14 cellular contexts compared by ENCODE assay signal in genomic region chr3:73498764-73499622, GRCh38.
DNase-seq lines count a peak whose midpoint lies in the region; ATAC-seq and TF ChIP-seq lines count a peak whose summit lies in the region.
"Had no signal": no experiment of that assay in that cellular context is flagged by ENCODE, and none has a peak within 500 bp of the region (broad histone marks: within the 10 kb centered on the region; RNA-seq: fewer than 3 reads in every experiment).

No MANE protein-coding gene starts in this region.

- peak overlapping the region in 8 of 10 donors; percentile 9 to 65 (median 40) for H3K27ac ChIP-seq in heart right ventricle
- H3K27ac ChIP-seq: gastrocnemius medialis, thoracic aorta had no signal

- H3K9me3 Mint-ChIP-seq in natural killer cell, result no peaks in the 10 kb centered on the region
- H3K9me3 Mint-ChIP-seq: CD8-positive, alpha-beta T cell; naive thymus-derived CD4-positive, alpha-beta T cell had no signal

- H3K36me3 Mint-ChIP-seq in natural killer cell, result no peaks in the 10 kb centered on the region
- H3K36me3 Mint-ChIP-seq: CD8-positive, alpha-beta T cell; naive thymus-derived CD4-positive, alpha-beta T cell had no signal

- no peak overlapping the region for H3K4me3 Mint-ChIP-seq in natural killer cell
- H3K4me3 Mint-ChIP-seq: CD8-positive, alpha-beta T cell; naive thymus-derived CD4-positive, alpha-beta T cell had no signal

- H3K4me1 ChIP-seq in heart right ventricle, result peaks cover 0 to 49% (median 20%) of the 10 kb centered on the region in 9 donors

- H3K9me3 ChIP-seq in heart right ventricle, result no peaks in the 10 kb centered on the region
- H3K9me3 ChIP-seq: gastrocnemius medialis, thoracic aorta had no signal

- peaks cover 0 to 4% of the 10 kb centered on the region in 2 donors for H3K4me1 Mint-ChIP-seq in natural killer cell
- H3K4me1 Mint-ChIP-seq: naive thymus-derived CD4-positive, alpha-beta T cell had no signal

- no peak overlapping the region for H3K27ac Mint-ChIP-seq in natural killer cell
- H3K27ac Mint-ChIP-seq: CD8-positive, alpha-beta T cell; naive thymus-derived CD4-positive, alpha-beta T cell had no signal

- WGBS in heart right ventricle, 2 donors, result 62 to 74% methylated on average over 23 of the region's 23 CpGs

- no peak for TF ChIP-seq CTCF in heart right ventricle (IDR thresholded peaks at IDR 0.05)
- TF ChIP-seq CTCF in natural killer cell (IDR thresholded peaks at IDR 0.05), result no peak

- no peaks in the 10 kb centered on the region for H3K27me3 ChIP-seq in heart right ventricle
- H3K27me3 ChIP-seq: gastrocnemius medialis had no signal

- no peaks in the 10 kb centered on the region for H3K36me3 ChIP-seq in heart right ventricle
- H3K36me3 ChIP-seq: gastrocnemius medialis, thoracic aorta had no signal

- H3K27me3 Mint-ChIP-seq in natural killer cell (ENCODE audit: low read depth in 2 of 2), result no peaks in the 10 kb centered on the region

- H3K4me3 ChIP-seq in heart right ventricle, result no peak overlapping the region
- H3K4me3 ChIP-seq: gastrocnemius medialis, thoracic aorta had no signal

- no peak for DNase-seq in heart right ventricle
- DNase-seq in T-helper 2 cell, result no peak
- no peak for DNase-seq in natural killer cell
- DNase-seq in germinal center (ENCODE audit: low spot score), result no peak
- DNase-seq: amygdala; CD8-positive, alpha-beta T cell; gastrocnemius medialis; naive thymus-derived CD4-positive, alpha-beta T cell; T-helper 9 cell had no signal

- ATAC-seq in GM18498 (IDR thresholded peaks at IDR 0.05; ENCODE audit: unreplicated experiment), result peak; percentile 56
- peak; percentile 31 for ATAC-seq in GM19463 (IDR thresholded peaks at IDR 0.05; ENCODE audit: unreplicated experiment)
- ATAC-seq in HG03442 (IDR thresholded peaks at IDR 0.05; ENCODE audit: unreplicated experiment), result peak; percentile 69
- ATAC-seq in heart right ventricle, result peak in 7 of 8 donors; percentile 66 to 90 (median 78)
- ATAC-seq in natural killer cell, result no peak
- ATAC-seq: CD8-positive, alpha-beta T cell; gastrocnemius medialis; naive thymus-derived CD4-positive, alpha-beta T cell; Panc1 had no signal

- intact Hi-C loops in heart right ventricle (cut with DNase I) (loop anchor here in 4 of 10 donors (2.0 to 10.0 kb wide), 4 partner anchors 47 to 398 kb away; no protein-coding TSS in a partner anchor), natural killer cell (cut with micrococcal nuclease) (no loop called here)

Comparison
In these comparisons a context has a peak if more than half of its experiments do, and no peak if none do; other contexts are left out.
1. ATAC-seq: peak in GM18498 (single experiment), GM19463 (single experiment), HG03442 (single experiment) and heart right ventricle (7 of 8); none in natural killer cell (0 of 3).